ENCODE assay signal across 28 cellular contexts in genomic region chrX:10208281-10208856, GRCh38. TPM values are rescaled to one million over a fixed set of nuclear protein-coding genes. Genes with fewer than 3 reads are reported as not detected.
A peak's percentile ranks its signal among the peaks of the same experiment; 100 is the strongest.
DNase-seq lines count a peak whose midpoint lies in the region; ATAC-seq and TF ChIP-seq lines count a peak whose summit lies in the region.
"Had no signal": no experiment of that assay in that cellular context is flagged by ENCODE, and none has a peak within 500 bp of the region (broad histone marks: within the 10 kb centered on the region; RNA-seq: fewer than 3 reads in every experiment).

No MANE protein-coding gene starts in this region.

- 62 to 68% methylated on average over 11 of the region's 11 CpGs for WGBS in heart right ventricle, 2 donors

- no peak overlapping the region for H3K4me3 ChIP-seq in heart right ventricle
- H3K4me3 ChIP-seq in OCI-LY3 (ENCODE audit: low read length): no peak overlapping the region
- H3K4me3 ChIP-seq: A549, GM12878, SK-N-MC had no signal

- ATAC-seq in heart right ventricle: peak in 6 of 8 donors; percentile 63 to 70 (median 66)
- ATAC-seq in stimulated activated memory B cell treated with anti-CD40 and anti-IgM and Interleukin-4, amounts not matched to agents 10 μg/mL and 1 μg/mL and 100 μg/mL, for 72 hours: peak; percentile 60
- ATAC-seq: A549, GM12878 had no signal

- H3K36me3 Mint-ChIP-seq in endothelial cell (ENCODE audit: low read depth, unreplicated experiment): peaks cover 24% of the 10 kb centered on the region
- H3K36me3 Mint-ChIP-seq in stimulated activated memory B cell treated with anti-CD40 and anti-IgM and Interleukin-4, amounts not matched to agents 10 μg/mL and 1 μg/mL and 100 μg/mL, for 72 hours: peaks cover 25% of the 10 kb centered on the region
- H3K36me3 Mint-ChIP-seq: CD4-positive, alpha-beta memory T cell had no signal

- intact Hi-C loops in heart right ventricle (cut with DNase I) (no loop called here), cardiac septum (cut with DNase I) (no loop called here)

- H4K20me1 ChIP-seq in OCI-LY3 (ENCODE audit: insufficient read depth, low read length): no peaks in the 10 kb centered on the region

- DNase-seq in heart right ventricle (no peak), cardiac septum (ENCODE audit: low spot score) (no peak), endothelial cell (ENCODE audit: low spot score) (no peak), NCI-H748 (lab: John Stamatoyannopoulos, UW; ENCODE audit: unreplicated experiment) (no peak), kidney tubule cell (ENCODE audit: low spot score) (no peak)
- DNase-seq in stimulated activated naive CD4-positive, alpha-beta T cell treated with Interleukin-2 at 50 U/mL for 16 hours (lab: John Stamatoyannopoulos, UW): no peak
- DNase-seq: AML-193; C1 segment of cervical spinal cord; Caco-2; CD4-positive, alpha-beta memory T cell; DMS 273 treated with DMSO at 0.1 percent for 48 hours; DMS79; EL; GDM1; KBM-7; MV-4-11; NCI-H1105; NCI-H1436 treated with DMSO at 0.1 percent for 48 hours; NCI-H1930; NCI-H2107; NCI-H524; NCI-H774; SIG-M5 had no signal

- H3K79me2 ChIP-seq in OCI-LY3 (ENCODE audit: low read length): no peaks in the 10 kb centered on the region

- no peak overlapping the region for H2AFZ ChIP-seq in OCI-LY3 (ENCODE audit: low read depth, low read length)

- H3K9me3 ChIP-seq in heart right ventricle (no peaks in the 10 kb centered on the region), OCI-LY3 (ENCODE audit: insufficient read depth, low read length) (no peaks in the 10 kb centered on the region)
- H3K9me3 ChIP-seq: A549, Caco-2 had no signal

- TF ChIP-seq CTCF in heart right ventricle (IDR thresholded peaks at IDR 0.05) (peak in 1 of 9 donors; percentile 8), OCI-LY3 (IDR thresholded peaks at IDR 0.05; ENCODE audit: low read depth, low read length) (no peak), endothelial cell (IDR thresholded peaks at IDR 0.05; ENCODE audit: unreplicated experiment) (no peak)

- peaks cover 3% of the 10 kb centered on the region for H3K27me3 Mint-ChIP-seq in endothelial cell (ENCODE audit: unreplicated experiment)
- H3K27me3 Mint-ChIP-seq in stimulated activated memory B cell treated with anti-CD40 and anti-IgM and Interleukin-4, amounts not matched to agents 10 μg/mL and 1 μg/mL and 100 μg/mL, for 72 hours: no peaks in the 10 kb centered on the region

- H3K36me3 ChIP-seq in heart right ventricle: peaks cover 0 to 23% (median 0%) of the 10 kb centered on the region in 9 donors
- no peaks in the 10 kb centered on the region for H3K36me3 ChIP-seq in OCI-LY3 (replicated peaks; ENCODE audit: low read depth, low read length)

- H3K4me2 ChIP-seq in OCI-LY3 (ENCODE audit: low read length): peak overlapping the region; percentile 36
- H3K4me2 ChIP-seq: A549 had no signal

- H3K4me3 Mint-ChIP-seq in endothelial cell (ENCODE audit: unreplicated experiment): peak overlapping the region; percentile 21
- H3K4me3 Mint-ChIP-seq in stimulated activated memory B cell treated with anti-CD40 and anti-IgM and Interleukin-4, amounts not matched to agents 10 μg/mL and 1 μg/mL and 100 μg/mL, for 72 hours: peak overlapping the region; percentile 31
- H3K4me3 Mint-ChIP-seq: CD4-positive, alpha-beta memory T cell had no signal

- no peaks in the 10 kb centered on the region for H3K4me1 Mint-ChIP-seq in endothelial cell (ENCODE audit: unreplicated experiment)
- peaks cover 10% of the 10 kb centered on the region for H3K4me1 Mint-ChIP-seq in stimulated activated memory B cell treated with anti-CD40 and anti-IgM and Interleukin-4, amounts not matched to agents 10 μg/mL and 1 μg/mL and 100 μg/mL, for 72 hours
- H3K4me1 Mint-ChIP-seq: CD4-positive, alpha-beta memory T cell had no signal

- no peak overlapping the region for H3K27ac Mint-ChIP-seq in endothelial cell (ENCODE audit: unreplicated experiment)
- H3K27ac Mint-ChIP-seq in stimulated activated memory B cell treated with anti-CD40 and anti-IgM and Interleukin-4, amounts not matched to agents 10 μg/mL and 1 μg/mL and 100 μg/mL, for 72 hours: peak overlapping the region; percentile 83
- H3K27ac Mint-ChIP-seq: CD4-positive, alpha-beta memory T cell had no signal

- H3K27me3 ChIP-seq in heart right ventricle (peaks cover 0 to 10% (median 0%) of the 10 kb centered on the region in 7 donors), OCI-LY3 (ENCODE audit: low read depth, low read length) (peaks cover 15% of the 10 kb centered on the region; the same call in 1 of the 2 replicates)

- H3K27ac ChIP-seq in heart right ventricle: no peak overlapping the region
- H3K27ac ChIP-seq in OCI-LY3 (ENCODE audit: low read length): no peak overlapping the region
- H3K27ac ChIP-seq: A549, SK-N-MC had no signal

- H3K4me1 ChIP-seq in heart right ventricle (no peaks in the 10 kb centered on the region), OCI-LY3 (ENCODE audit: low read length) (peaks cover 11% of the 10 kb centered on the region)
- H3K4me1 ChIP-seq: A549, Caco-2 had no signal

- H3K9ac ChIP-seq in OCI-LY3 (ENCODE audit: low read length): no peak overlapping the region

- H3K9me3 Mint-ChIP-seq in endothelial cell (ENCODE audit: unreplicated experiment): no peaks in the 10 kb centered on the region
- H3K9me3 Mint-ChIP-seq in stimulated activated memory B cell treated with anti-CD40 and anti-IgM and Interleukin-4, amounts not matched to agents 10 μg/mL and 1 μg/mL and 100 μg/mL, for 72 hours: no peaks in the 10 kb centered on the region

RNA-seq across cellular contexts. Expression of gene CLCN4, which starts 51.6 kb away (rescaled TPM):
- total RNA-seq in heart right ventricle: 10 to 100 TPM; 24.2 to 44.9 (median 32.9) TPM
- 1 to 10 TPM; 4.0 to 4.4 TPM for polyA plus RNA-seq in heart right ventricle
- total RNA-seq in cardiac septum: 23.4 TPM
- total RNA-seq in endothelial cell (ENCODE audit: unreplicated experiment): 23.1 TPM
- polyA plus RNA-seq: CD4-positive, alpha-beta memory T cell had no signal
